In the genomic region with DNA sequence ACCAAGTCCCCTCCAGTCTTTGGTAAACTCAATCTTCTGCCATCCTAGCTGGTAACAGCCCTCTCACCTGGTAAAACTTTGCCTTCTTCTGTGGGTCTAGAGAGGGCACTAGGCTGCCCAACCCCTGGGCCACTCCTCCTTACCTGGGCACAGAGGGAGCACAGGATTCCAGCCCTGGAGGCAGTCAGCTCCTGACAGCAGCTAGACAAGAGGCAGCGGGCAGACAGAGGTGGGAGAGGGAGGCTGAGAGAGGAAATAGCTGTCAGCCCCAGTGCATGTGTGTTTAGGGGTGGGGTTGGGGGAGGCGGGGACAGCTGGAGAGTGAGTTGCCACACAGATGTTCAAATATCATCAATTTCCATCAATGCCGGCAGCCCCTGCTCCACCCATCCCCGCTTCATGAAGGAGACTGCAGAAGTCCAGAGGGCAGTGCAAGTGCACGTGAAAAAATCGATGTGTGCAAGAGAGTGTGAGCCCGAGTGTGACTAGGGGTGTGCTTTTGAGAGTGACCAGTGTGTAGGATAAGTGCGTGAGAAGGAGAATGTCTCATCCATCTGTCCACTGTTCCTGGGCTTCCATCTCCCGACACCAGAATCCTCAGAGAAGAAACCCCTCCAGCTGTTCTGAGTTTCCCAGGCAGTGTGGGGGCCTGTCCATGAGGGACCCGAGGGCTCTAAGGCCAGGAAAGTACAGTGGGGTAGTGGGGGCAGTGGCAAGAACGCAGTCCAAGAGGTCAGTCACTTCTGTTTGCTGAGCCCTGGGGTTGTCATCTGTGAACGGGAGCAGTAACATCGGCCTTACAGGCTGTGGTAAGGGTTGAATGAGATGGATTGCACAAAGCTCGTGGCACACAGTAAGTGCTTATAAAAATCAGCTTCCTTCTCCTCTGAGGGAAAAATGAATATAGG, we compare ENCODE assay signal across 16 cellular contexts. TPM values are rescaled to one million over a fixed set of nuclear protein-coding genes. Genes with fewer than 3 reads are reported as not detected.
A peak's percentile ranks its signal among the peaks of the same experiment; 100 is the strongest.
DNase-seq lines count a peak whose midpoint lies in the region; ATAC-seq, FAIRE-seq and TF ChIP-seq lines count a peak whose summit lies in the region.
"Had no signal": no experiment of that assay in that cellular context is flagged by ENCODE, and none has a peak within 500 bp of the region (broad histone marks: within the 10 kb centered on the region; RNA-seq: fewer than 3 reads in every experiment).

A gene (minus strand): TSS at position 225 of the 908 bp plus-strand sequence. CDS start 2,228 bp downstream, outside the sequence.

- 94% methylated on average over 9 of the region's 14 CpGs for WGBS in mesenchymal stem cell

- no peak within 1 kb of the TSS for H4K91ac ChIP-seq in mesenchymal stem cell (ENCODE audit: low read length)

- no peak within 1 kb of the TSS for H4K8ac ChIP-seq in mesenchymal stem cell (ENCODE audit: low read length)

- no peak within 1 kb of the TSS for H3K4me2 ChIP-seq in mesenchymal stem cell (ENCODE audit: low read length, poor library complexity, severe bottlenecking)

- no peaks in the 10 kb centered on the region for H3K27me3 ChIP-seq in mesenchymal stem cell (ENCODE audit: control insufficient read depth in 1 of 2, insufficient read depth in 1 of 2, low read length in 2 of 2)
- H3K27me3 ChIP-seq: SJSA1, uterus had no signal

- peaks cover 9% of the 10 kb centered on the region for H3K4me1 ChIP-seq in mesenchymal stem cell (ENCODE audit: control insufficient read depth, insufficient read depth, low read depth, low read length)
- H3K4me1 ChIP-seq: uterus had no signal

- peaks cover 17 to 27% of the 10 kb centered on the region in 2 experiments for H3K36me3 ChIP-seq in mesenchymal stem cell (ENCODE audit: control insufficient read depth in 1 of 2, insufficient read depth in 2 of 2, low read depth in 1 of 2, low read length in 2 of 2)
- H3K36me3 ChIP-seq: uterus had no signal

- no peak for FAIRE-seq in H54 (lab: Jason Lieb, UNC)

- H3K14ac ChIP-seq in mesenchymal stem cell (ENCODE audit: low read length in 2 of 2), result no peak within 1 kb of the TSS

- DNase-seq in left ventricle myocardium superior (no peak), Right ventricle myocardium inferior (ENCODE audit: missing footprints) (no peak), UCSD-AML1 (lab: John Stamatoyannopoulos, UW; ENCODE audit: unreplicated experiment) (peak; percentile 52), mesenchymal stem cell (no peak), GM19238 (ENCODE audit: insufficient read length, low spot score) (no peak), H54 (ENCODE audit: insufficient read length, low spot score) (no peak), NCI-H526 (lab: John Stamatoyannopoulos, UW) (no peak)
- DNase-seq: activated CD4-positive, CD25-positive, alpha-beta regulatory T cell treated with anti-CD3 and anti-CD28 coated beads, Interleukin-2, amount 50 U/mL, for 72 hours; activated T-cell treated with anti-CD3 and anti-CD28 coated beads, Interleukin-2, amount 50 U/mL, for 4 hours; GM23248; retina; stimulated activated CD4-positive, alpha-beta T cell treated with anti-CD3 and anti-CD28 coated beads, Interleukin-2, amount 100 ng/mL, for 48 hours; uterus had no signal

- no peak within 1 kb of the TSS for H2BK12ac ChIP-seq in mesenchymal stem cell (ENCODE audit: low read length in 2 of 2)

- H3K18ac ChIP-seq in mesenchymal stem cell (ENCODE audit: low read depth in 1 of 2, low read length in 2 of 2), result no peak within 1 kb of the TSS

- no peaks in the 10 kb centered on the region for H3K9me3 ChIP-seq in mesenchymal stem cell (ENCODE audit: control insufficient read depth, low read length)
- H3K9me3 ChIP-seq: SJSA1, uterus had no signal

- no peak within 1 kb of the TSS for H3K4ac ChIP-seq in mesenchymal stem cell (ENCODE audit: low read depth in 1 of 2, low read length in 2 of 2)

- no peaks in the 10 kb centered on the region for H3K79me1 ChIP-seq in mesenchymal stem cell (replicated peaks; ENCODE audit: low read length, poor library complexity, severe bottlenecking)

- H2BK5ac ChIP-seq in mesenchymal stem cell (ENCODE audit: low read depth, low read length, poor library complexity, severe bottlenecking), result no peak within 1 kb of the TSS

- no peak within 1 kb of the TSS for H3K9ac ChIP-seq in mesenchymal stem cell (ENCODE audit: low read length)
- H3K9ac ChIP-seq: GM23248 had no signal

- no peak within 1 kb of the TSS for H3K27ac ChIP-seq in mesenchymal stem cell (ENCODE audit: low read length, poor library complexity, severe bottlenecking)
- H3K27ac ChIP-seq: GM23248, uterus had no signal

- intact Hi-C loops in left ventricle myocardium superior (cut with micrococcal nuclease), result no loop called here
- intact Hi-C loops in Right ventricle myocardium inferior (cut with DNase I), result no loop called here

- H3K4me3 ChIP-seq in mesenchymal stem cell (ENCODE audit: insufficient read depth in 1 of 2, low read depth in 1 of 2, low read length in 2 of 2), result no peak within 1 kb of the TSS
- H3K4me3 ChIP-seq: GM23248, SJSA1, uterus had no signal

- ATAC-seq in left ventricle myocardium superior, result peak; percentile 45
- ATAC-seq in Right ventricle myocardium inferior, result no peak
- no peak for ATAC-seq in HG03439 (IDR thresholded peaks at IDR 0.05; ENCODE audit: unreplicated experiment)

- peak within 1 kb of the TSS; percentile 13 for H2BK15ac ChIP-seq in mesenchymal stem cell (ENCODE audit: low read depth, poor library complexity, severe bottlenecking)

- H2AK5ac ChIP-seq in mesenchymal stem cell (ENCODE audit: low read length, severe bottlenecking), result no peak within 1 kb of the TSS

- H2BK120ac ChIP-seq in mesenchymal stem cell (ENCODE audit: low read depth, low read length), result no peak within 1 kb of the TSS

- no peak within 1 kb of the TSS for H2AFZ ChIP-seq in mesenchymal stem cell (ENCODE audit: low read depth, low read length)
- H2AFZ ChIP-seq: GM23248 had no signal

- TF ChIP-seq POLR2A in H54 (IDR thresholded peaks at IDR 0.05; ENCODE audit: low read depth, low read length), result no peak

- no peak within 1 kb of the TSS for H3K23ac ChIP-seq in mesenchymal stem cell (ENCODE audit: low read length in 2 of 2)

RNA-seq across cellular contexts. Expression of the gene that starts here (rescaled TPM):
- 3.1 TPM for total RNA-seq in left ventricle myocardium superior
- total RNA-seq in Right ventricle myocardium inferior, result 2.4 TPM
- 0.36 TPM for polyA plus RNA-seq in mesenchymal stem cell (2013, experiment 1 of 2)
- 0.37 TPM for polyA plus RNA-seq in mesenchymal stem cell (2013, experiment 2 of 2)
- total RNA-seq: fibroblast of villous mesenchyme, GM23248, SJSA1 had no signal
